ENCODE assay signal across 10 cellular contexts in the genomic region with DNA sequence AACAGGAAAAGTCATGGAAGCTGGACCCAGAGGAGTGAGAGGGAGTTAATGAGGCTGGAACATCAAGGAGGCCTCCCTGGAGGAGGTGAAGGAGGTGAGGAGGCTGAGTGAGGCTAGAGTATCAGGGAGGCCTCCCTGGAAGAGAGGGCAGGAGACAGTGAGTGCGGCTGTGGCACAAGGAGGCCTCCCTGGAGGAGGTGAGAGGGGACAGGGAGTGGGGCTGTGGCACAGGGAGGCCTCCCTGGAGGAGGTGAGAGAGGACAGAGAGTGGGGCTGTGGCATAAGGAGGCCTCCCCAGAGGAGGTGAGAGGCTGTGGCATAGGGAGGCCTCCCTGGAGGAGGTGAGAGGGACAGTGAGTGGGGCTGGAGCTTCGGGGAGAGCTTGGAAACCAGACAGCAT. TPM values are rescaled to one million over a fixed set of nuclear protein-coding genes. Genes with fewer than 3 reads are reported as not detected.
A peak's percentile ranks its signal among the peaks of the same experiment; 100 is the strongest.
DNase-seq lines count a peak whose midpoint lies in the region; ATAC-seq and TF ChIP-seq lines count a peak whose summit lies in the region.
"Had no signal": no experiment of that assay in that cellular context is flagged by ENCODE, and none has a peak within 500 bp of the region (broad histone marks: within the 10 kb centered on the region; RNA-seq: fewer than 3 reads in every experiment).

No MANE protein-coding gene starts in this region.

- H3K9me3 ChIP-seq in HEK293 (ENCODE audit: control insufficient read depth, insufficient read depth, low read depth, low read length) (no peaks in the 10 kb centered on the region), esophagus muscularis mucosa (no peaks in the 10 kb centered on the region), smooth muscle cell (replicated peaks; ENCODE audit: low read depth) (no peaks in the 10 kb centered on the region)
- H3K9me3 ChIP-seq: thoracic aorta had no signal

- H3K27ac Mint-ChIP-seq in activated CD4-positive, alpha-beta memory T cell treated with anti-CD3 and anti-CD28 coated beads for 36 hours, result peak overlapping the region; percentile 47

- peaks cover 38% of the 10 kb centered on the region for H3K4me1 ChIP-seq in HEK293 (ENCODE audit: control insufficient read depth, insufficient read depth, low read length)
- H3K4me1 ChIP-seq in esophagus muscularis mucosa, result peaks cover 63 to 74% (median 73%) of the 10 kb centered on the region in 4 donors
- peaks cover 28% of the 10 kb centered on the region for H3K4me1 ChIP-seq in smooth muscle cell (ENCODE audit: low read depth)

- peaks cover 20% of the 10 kb centered on the region for H3F3A ChIP-seq in smooth muscle cell (ENCODE audit: low read depth)

- H3K27me3 Mint-ChIP-seq in activated CD4-positive, alpha-beta memory T cell treated with anti-CD3 and anti-CD28 coated beads for 36 hours, result no peaks in the 10 kb centered on the region

- no peak for DNase-seq in activated CD4-positive, alpha-beta memory T cell treated with anti-CD3 and anti-CD28 coated beads for 36 hours
- DNase-seq in esophagus muscularis mucosa (ENCODE audit: extremely low spot score) (no peak), smooth muscle cell (lab: John Stamatoyannopoulos, UW; ENCODE audit: unreplicated experiment) (no peak), MV-4-11 (lab: John Stamatoyannopoulos, UW) (no peak), sciatic nerve (ENCODE audit: low spot score) (no peak)
- DNase-seq in activated effector memory CD4-positive, alpha-beta T cell treated with anti-CD3 and anti-CD28 coated beads, Interleukin-2, amount 50 U/mL, for 16 hours, result no peak
- DNase-seq in stimulated activated CD8-positive, alpha-beta memory T cell treated with anti-CD3 and anti-CD28 coated beads, Interleukin-4, amount 100 ng/mL, for 48 hours, result no peak
- DNase-seq: NCI-H226 had no signal

- no peaks in the 10 kb centered on the region for H3K27me3 ChIP-seq in esophagus muscularis mucosa
- H3K27me3 ChIP-seq in smooth muscle cell (ENCODE audit: low read depth), result no peaks in the 10 kb centered on the region

- H2AFZ ChIP-seq in smooth muscle cell (ENCODE audit: low read depth), result no peak overlapping the region

- H3K36me3 ChIP-seq in HEK293 (ENCODE audit: control insufficient read depth in 2 of 2, insufficient read depth in 1 of 2, low read length in 2 of 2), result peaks cover 4 to 37% of the 10 kb centered on the region in 2 experiments; a peak in 2 of 3 replicates
- peaks cover 0 to 30% (median 28%) of the 10 kb centered on the region in 4 donors for H3K36me3 ChIP-seq in esophagus muscularis mucosa
- H3K36me3 ChIP-seq in smooth muscle cell (ENCODE audit: low read depth), result no peaks in the 10 kb centered on the region
- H3K36me3 ChIP-seq: thoracic aorta had no signal

- TF ChIP-seq CTCF in HEK293 (tag by site-specific recombination; IDR thresholded peaks at IDR 0.05) (no peak), esophagus muscularis mucosa (IDR thresholded peaks at IDR 0.05) (no peak), smooth muscle cell (IDR thresholded peaks at IDR 0.05; ENCODE audit: borderline replicate concordance, insufficient read depth, poor library complexity, severe bottlenecking) (no peak)

- TF ChIP-seq POLR2A in esophagus muscularis mucosa (IDR thresholded peaks at IDR 0.05; ENCODE audit: low read depth), result no peak

- H3K4me1 Mint-ChIP-seq in activated CD4-positive, alpha-beta memory T cell treated with anti-CD3 and anti-CD28 coated beads for 36 hours (ENCODE audit: low read depth), result peaks cover 35% of the 10 kb centered on the region

- peaks cover 8% of the 10 kb centered on the region for H3K79me2 ChIP-seq in smooth muscle cell (ENCODE audit: low read depth)

- no peak overlapping the region for H3K4me3 ChIP-seq in HEK293 (ENCODE audit: low read depth, low read length)
- no peak overlapping the region for H3K4me3 ChIP-seq in esophagus muscularis mucosa
- H3K4me3 ChIP-seq in smooth muscle cell, result no peak overlapping the region

- peak overlapping the region; percentile 73 for H3K9ac ChIP-seq in smooth muscle cell (ENCODE audit: low read depth)

- H3K4me2 ChIP-seq in smooth muscle cell, result no peak overlapping the region

- 59% methylated on average over 2 of the region's 2 CpGs for WGBS in esophagus muscularis mucosa
- 100% methylated on average over 1 of the region's 2 CpGs for WGBS in smooth muscle cell (ENCODE audit: low lambda C conversion rate)

- no peaks in the 10 kb centered on the region for H3K36me3 Mint-ChIP-seq in activated CD4-positive, alpha-beta memory T cell treated with anti-CD3 and anti-CD28 coated beads for 36 hours

- POLR2A ChIA-PET in HEK293 (lab: Yijun Ruan, JAX), result no interaction called here
- POLR2A ChIA-PET in activated CD4-positive, alpha-beta memory T cell treated with anti-CD3 and anti-CD28 coated beads for 36 hours (lab: Charles Lee), result no interaction called here

- CTCF ChIA-PET in HEK293 (lab: Yijun Ruan, JAX), result interaction anchor here (0.7 kb wide), 3 partner anchors 13 to 525 kb away, joined by 3 read pairs; no protein-coding TSS in a partner anchor
- CTCF ChIA-PET in activated CD4-positive, alpha-beta memory T cell treated with anti-CD3 and anti-CD28 coated beads for 36 hours (lab: Charles Lee), result no interaction called here

- H4K20me1 ChIP-seq in smooth muscle cell (ENCODE audit: low read depth), result peaks cover 7% of the 10 kb centered on the region

- H3K27ac ChIP-seq in HEK293 (ENCODE audit: extremely low read depth, low read depth, low read length), result no peak overlapping the region
- peak overlapping the region; percentile 88 to 91 (median 90) for H3K27ac ChIP-seq in esophagus muscularis mucosa (replicated peaks in 1 of 4)
- H3K27ac ChIP-seq in smooth muscle cell (ENCODE audit: low read depth), result peak overlapping the region; percentile 99

- no peak overlapping the region for H3K4me3 Mint-ChIP-seq in activated CD4-positive, alpha-beta memory T cell treated with anti-CD3 and anti-CD28 coated beads for 36 hours

- H3K9me3 Mint-ChIP-seq in activated CD4-positive, alpha-beta memory T cell treated with anti-CD3 and anti-CD28 coated beads for 36 hours, result no peaks in the 10 kb centered on the region

- TF ChIP-seq EP300 in esophagus muscularis mucosa (IDR thresholded peaks at IDR 0.05), result no peak

- intact Hi-C loops in activated CD4-positive, alpha-beta memory T cell treated with anti-CD3 and anti-CD28 coated beads for 36 hours (cut with micrococcal nuclease), result no loop called here
- intact Hi-C loops in esophagus muscularis mucosa (cut with DNase I) (no loop called here), sciatic nerve (cut with DNase I) (no loop called here)

- no peak for ATAC-seq in sciatic nerve

TF ChIP-seq in HEK293, 187 proteins besides CTCF, POLR2A, EP300 and RAD21 (continues in another document):
- TF ChIP-seq, protein P1, sequence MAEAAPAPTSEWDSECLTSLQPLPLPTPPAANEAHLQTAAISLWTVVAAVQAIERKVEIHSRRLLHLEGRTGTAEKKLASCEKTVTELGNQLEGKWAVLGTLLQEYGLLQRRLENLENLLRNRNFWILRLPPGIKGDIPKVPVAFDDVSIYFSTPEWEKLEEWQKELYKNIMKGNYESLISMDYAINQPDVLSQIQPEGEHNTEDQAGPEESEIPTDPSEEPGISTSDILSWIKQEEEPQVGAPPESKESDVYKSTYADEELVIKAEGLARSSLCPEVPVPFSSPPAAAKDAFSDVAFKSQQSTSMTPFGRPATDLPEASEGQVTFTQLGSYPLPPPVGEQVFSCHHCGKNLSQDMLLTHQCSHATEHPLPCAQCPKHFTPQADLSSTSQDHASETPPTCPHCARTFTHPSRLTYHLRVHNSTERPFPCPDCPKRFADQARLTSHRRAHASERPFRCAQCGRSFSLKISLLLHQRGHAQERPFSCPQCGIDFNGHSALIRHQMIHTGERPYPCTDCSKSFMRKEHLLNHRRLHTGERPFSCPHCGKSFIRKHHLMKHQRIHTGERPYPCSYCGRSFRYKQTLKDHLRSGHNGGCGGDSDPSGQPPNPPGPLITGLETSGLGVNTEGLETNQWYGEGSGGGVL (tag by site-specific recombination; IDR thresholded peaks at IDR 0.05), result 0 out of 2 replicates have a peak, but pooled peaks have one; percentile 36
- no peak for TF ChIP-seq RBAK (tag by site-specific recombination; IDR thresholded peaks at IDR 0.05)
- TF ChIP-seq, protein P2, sequence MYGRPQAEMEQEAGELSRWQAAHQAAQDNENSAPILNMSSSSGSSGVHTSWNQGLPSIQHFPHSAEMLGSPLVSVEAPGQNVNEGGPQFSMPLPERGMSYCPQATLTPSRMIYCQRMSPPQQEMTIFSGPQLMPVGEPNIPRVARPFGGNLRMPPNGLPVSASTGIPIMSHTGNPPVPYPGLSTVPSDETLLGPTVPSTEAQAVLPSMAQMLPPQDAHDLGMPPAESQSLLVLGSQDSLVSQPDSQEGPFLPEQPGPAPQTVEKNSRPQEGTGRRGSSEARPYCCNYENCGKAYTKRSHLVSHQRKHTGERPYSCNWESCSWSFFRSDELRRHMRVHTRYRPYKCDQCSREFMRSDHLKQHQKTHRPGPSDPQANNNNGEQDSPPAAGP (tag by site-specific recombination; IDR thresholded peaks at IDR 0.05), result 0 out of 2 replicates have a peak, but pooled peaks have one; percentile 10
- TF ChIP-seq, protein P3, sequence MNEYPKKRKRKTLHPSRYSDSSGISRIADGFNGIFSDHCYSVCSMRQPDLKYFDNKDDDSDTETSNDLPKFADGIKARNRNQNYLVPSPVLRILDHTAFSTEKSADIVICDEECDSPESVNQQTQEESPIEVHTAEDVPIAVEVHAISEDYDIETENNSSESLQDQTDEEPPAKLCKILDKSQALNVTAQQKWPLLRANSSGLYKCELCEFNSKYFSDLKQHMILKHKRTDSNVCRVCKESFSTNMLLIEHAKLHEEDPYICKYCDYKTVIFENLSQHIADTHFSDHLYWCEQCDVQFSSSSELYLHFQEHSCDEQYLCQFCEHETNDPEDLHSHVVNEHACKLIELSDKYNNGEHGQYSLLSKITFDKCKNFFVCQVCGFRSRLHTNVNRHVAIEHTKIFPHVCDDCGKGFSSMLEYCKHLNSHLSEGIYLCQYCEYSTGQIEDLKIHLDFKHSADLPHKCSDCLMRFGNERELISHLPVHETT (tag by site-specific recombination; IDR thresholded peaks at IDR 0.05), result no peak
- TF ChIP-seq ZNF555 (tag by site-specific recombination; conservative IDR thresholded peaks at IDR 0.05), result no peak

RNA-seq across cellular contexts. Expression of a gene that starts 5.5 kb away (rescaled TPM):
- 1 to 10 TPM; 3.3 to 3.9 TPM for total RNA-seq in activated CD4-positive, alpha-beta memory T cell treated with anti-CD3 and anti-CD28 coated beads for 36 hours
- total RNA-seq in esophagus muscularis mucosa (1 to 10 TPM; 2.9 to 8.8 (median 4.4) TPM), smooth muscle cell (6.3 and 8.8 TPM in 2 replicates), sciatic nerve (7.7 TPM)
- polyA plus RNA-seq in smooth muscle cell, result 7.7 and 8.1 TPM in 2 replicates

RNA-seq across cellular contexts. Expression of a gene that starts 28.9 kb away (rescaled TPM):
- total RNA-seq in activated CD4-positive, alpha-beta memory T cell treated with anti-CD3 and anti-CD28 coated beads for 36 hours, result under 1 TPM; 0.43 to 0.44 TPM
- total RNA-seq in esophagus muscularis mucosa, result 10 to 100 TPM in 2 of 4 donors, 1 to 10 TPM in 2; 3.7 to 26.0 (median 10.2) TPM
- total RNA-seq in smooth muscle cell, result 1.3 and 2.4 TPM in 2 replicates
- 0.47 and 3.2 TPM in 2 replicates for polyA plus RNA-seq in smooth muscle cell
- 7.3 TPM for total RNA-seq in sciatic nerve

RNA-seq across cellular contexts. Expression of a gene that starts 41.3 kb away (rescaled TPM):
- total RNA-seq in activated CD4-positive, alpha-beta memory T cell treated with anti-CD3 and anti-CD28 coated beads for 36 hours, result 10 to 100 TPM; 38.8 to 42.4 TPM
- total RNA-seq in esophagus muscularis mucosa (10 to 100 TPM; 15.0 to 33.9 (median 21.9) TPM), smooth muscle cell (28.3 and 30.0 TPM in 2 replicates), sciatic nerve (42.3 TPM)
- polyA plus RNA-seq in smooth muscle cell, result 30.7 and 32.4 TPM in 2 replicates
